5 cellular contexts compared by ENCODE assay signal in genomic region chr9:137888621-137889020, GRCh38. TPM values are rescaled to one million over a fixed set of nuclear protein-coding genes. Genes with fewer than 3 reads are reported as not detected.
"Had no signal": no experiment of that assay in that cellular context is flagged by ENCODE, and none has a peak within 500 bp of the region (broad histone marks: within the 10 kb centered on the region; RNA-seq: fewer than 3 reads in every experiment).

No MANE protein-coding gene starts in this region.

RNA-seq across cellular contexts. Expression of gene CACNA1B, which starts 11.0 kb away (rescaled TPM):
- total RNA-seq: activated CD4-positive, alpha-beta T cell treated with anti-CD3 and anti-CD28 coated beads, Interleukin-2, amount 10 ng/mL, durations not matched to agents 24 days and 14 days; activated CD8-positive, alpha-beta memory T cell treated with anti-CD3 and anti-CD28 coated beads for 36 hours; activated CD8-positive, alpha-beta T cell treated with anti-CD3 and anti-CD28 coated beads for 36 hours; activated naive CD8-positive, alpha-beta T cell treated with anti-CD3 and anti-CD28 coated beads for 36 hours; activated T-helper 1 cell treated with anti-CD3 and anti-CD28 coated beads, Interleukin-12 subunit alpha, Interleukin-12 subunit beta, Interleukin-2, Interleukin-4 antibody, amounts not matched to agents 30 ng/mL and 10 ng/mL and 1 ng/mL, durations not matched to agents 14 hours and 24 hours and 36 hours had no signal
